ENCODE assay signal across 1 cellular context in genomic region chr12:65631621-65632111, GRCh38.
TF ChIP-seq lines count a peak whose summit lies in the region.

No MANE protein-coding gene starts in this region.

TF ChIP-seq in HEK293, 187 proteins besides CTCF, POLR2A, EP300 and RAD21 (continued from another document and continues in another):
- peak; percentile 46; the same call in 1 of the 2 replicates for TF ChIP-seq PRDM4 (tag by site-specific recombination; IDR thresholded peaks at IDR 0.05)
- no peak for TF ChIP-seq HOXC10 (CRISPR knock-in tag; IDR thresholded peaks at IDR 0.05)
- peak; percentile 93 for TF ChIP-seq ZXDB (tag by site-specific recombination; IDR thresholded peaks at IDR 0.05)
- no peak for TF ChIP-seq ZNF433 (tag by site-specific recombination; IDR thresholded peaks at IDR 0.05; ENCODE audit: low read depth)
- TF ChIP-seq ZNF366 (tag by site-specific recombination; conservative IDR thresholded peaks at IDR 0.05), result peak; percentile 86
- TF ChIP-seq ZNF223 (tag by site-specific recombination; IDR thresholded peaks at IDR 0.05), result no peak
- TF ChIP-seq ZNF169 (tag by site-specific recombination; IDR thresholded peaks at IDR 0.05), result no peak
- no peak for TF ChIP-seq ZNF138 (tag by site-specific recombination; IDR thresholded peaks at IDR 0.05; ENCODE audit: borderline replicate concordance)
- TF ChIP-seq SP7 (tag by site-specific recombination; IDR thresholded peaks at IDR 0.05), result peak; percentile 93
- TF ChIP-seq SP2 (tag by site-specific recombination; IDR thresholded peaks at IDR 0.05), result no peak
- TF ChIP-seq MYNN (tag by site-specific recombination; IDR thresholded peaks at IDR 0.05; ENCODE audit: borderline replicate concordance), result no peak
- TF ChIP-seq BCL6B (tag by site-specific recombination; IDR thresholded peaks at IDR 0.05), result 0 out of 2 replicates have a peak, but pooled peaks have one; percentile 4
- no peak for TF ChIP-seq KLF9 (tag by site-specific recombination; IDR thresholded peaks at IDR 0.05; ENCODE audit: low read depth)
- no peak for TF ChIP-seq ZNF416 (tag by site-specific recombination; IDR thresholded peaks at IDR 0.05)
- peak; percentile 65 for TF ChIP-seq ZBTB21 (tag by site-specific recombination; IDR thresholded peaks at IDR 0.05)
- TF ChIP-seq ZBTB49 (tag by site-specific recombination; IDR thresholded peaks at IDR 0.05; ENCODE audit: low read depth), result no peak
- TF ChIP-seq ZNF561 (tag by site-specific recombination; IDR thresholded peaks at IDR 0.05; ENCODE audit: borderline replicate concordance), result peak; percentile 36; the same call in 1 of the 2 replicates
- TF ChIP-seq ZNF558 (tag by site-specific recombination; IDR thresholded peaks at IDR 0.05), result peak; percentile 66
- TF ChIP-seq ZNF114 (tag by site-specific recombination; IDR thresholded peaks at IDR 0.05), result no peak
- TF ChIP-seq ZBTB1 (tag by site-specific recombination; IDR thresholded peaks at IDR 0.05), result no peak
- TF ChIP-seq ZNF280C (tag by site-specific recombination; IDR thresholded peaks at IDR 0.05), result no peak
- no peak for TF ChIP-seq ZNF280D (tag by site-specific recombination; IDR thresholded peaks at IDR 0.05)
- no peak for TF ChIP-seq ZNF302 (tag by site-specific recombination; IDR thresholded peaks at IDR 0.05; ENCODE audit: low read depth)
- TF ChIP-seq ZNF248 (tag by site-specific recombination; IDR thresholded peaks at IDR 0.05), result no peak
- no peak for TF ChIP-seq ZNF645 (tag by site-specific recombination; IDR thresholded peaks at IDR 0.05)
- TF ChIP-seq KLF10 (tag by site-specific recombination; IDR thresholded peaks at IDR 0.05), result peak; percentile 60; the same call in 1 of the 2 replicates
- TF ChIP-seq ZSCAN5A (tag by site-specific recombination; IDR thresholded peaks at IDR 0.05), result no peak
- no peak for TF ChIP-seq ZNF677 (tag by site-specific recombination; IDR thresholded peaks at IDR 0.05)
- peak; percentile 88 for TF ChIP-seq HIC1 (tag by site-specific recombination; IDR thresholded peaks at IDR 0.05)
- peak; percentile 93 for TF ChIP-seq GFI1B (tag by site-specific recombination; IDR thresholded peaks at IDR 0.05)
- no peak for TF ChIP-seq ZNF121 (tag by site-specific recombination; IDR thresholded peaks at IDR 0.05)
- TF ChIP-seq ZNF24 (tag by site-specific recombination; IDR thresholded peaks at IDR 0.05), result peak; percentile 98
- TF ChIP-seq ZNF398 (tag by site-specific recombination; IDR thresholded peaks at IDR 0.05), result peak; percentile 48; the same call in 1 of the 2 replicates
- TF ChIP-seq ZNF501 (tag by site-specific recombination; IDR thresholded peaks at IDR 0.05), result peak; percentile 62; the same call in 1 of the 2 replicates
- TF ChIP-seq ZNF692 (tag by site-specific recombination; IDR thresholded peaks at IDR 0.05), result peak; percentile 83
- TF ChIP-seq ZNF175 (tag by site-specific recombination; IDR thresholded peaks at IDR 0.05), result no peak
- TF ChIP-seq ZNF707 (tag by site-specific recombination; IDR thresholded peaks at IDR 0.05), result no peak
- peak; percentile 28; the same call in 1 of the 2 replicates for TF ChIP-seq ZSCAN4 (tag by site-specific recombination; IDR thresholded peaks at IDR 0.05)
